ENCODE assay signal across 15 cellular contexts in genomic region chr2:174636979-174637378, GRCh38. TPM values are rescaled to one million over a fixed set of nuclear protein-coding genes. Genes with fewer than 3 reads are reported as not detected.
DNase-seq lines count a peak whose midpoint lies in the region; ATAC-seq and TF ChIP-seq lines count a peak whose summit lies in the region.
"Had no signal": no experiment of that assay in that cellular context is flagged by ENCODE, and none has a peak within 500 bp of the region (broad histone marks: within the 10 kb centered on the region; RNA-seq: fewer than 3 reads in every experiment).

No MANE protein-coding gene starts in this region.

- no peaks in the 10 kb centered on the region for H3K9me3 Mint-ChIP-seq in activated naive CD8-positive, alpha-beta T cell (ENCODE audit: low read depth)

- H3K27ac ChIP-seq in Karpas-422 (ENCODE audit: low read length): 0 out of 2 replicates have a peak overlapping the region, but pooled peaks have one; percentile 14
- H3K27ac ChIP-seq in osteoblast (ENCODE audit: low read depth, low read length): peak overlapping the region; percentile 83
- no peak overlapping the region for H3K27ac ChIP-seq in psoas muscle
- H3K27ac ChIP-seq in A673 (ENCODE audit: low read depth, low read length, poor library complexity, severe bottlenecking): no peak overlapping the region
- H3K27ac ChIP-seq: esophagus muscularis mucosa, testis had no signal

- no peak for ATAC-seq in psoas muscle

- peaks cover 59% of the 10 kb centered on the region for H3K4me1 Mint-ChIP-seq in activated naive CD8-positive, alpha-beta T cell (ENCODE audit: low read depth)

- H3K4me1 ChIP-seq in Karpas-422 (ENCODE audit: low read length): peaks cover 64% of the 10 kb centered on the region
- H3K4me1 ChIP-seq in osteoblast (ENCODE audit: insufficient read depth, low read length): peaks cover 48% of the 10 kb centered on the region
- H3K4me1 ChIP-seq in psoas muscle: no peaks in the 10 kb centered on the region
- H3K4me1 ChIP-seq in A673 (ENCODE audit: insufficient read depth, low read length, poor library complexity, severe bottlenecking): no peaks in the 10 kb centered on the region

- intact Hi-C loops in psoas muscle (cut with DNase I): no loop called here
- intact Hi-C loops in A673 (cut with micrococcal nuclease; ENCODE audit: unreplicated experiment): no loop called here

- H3K36me3 ChIP-seq in Karpas-422 (ENCODE audit: insufficient read depth, low read length): peaks cover 1% of the 10 kb centered on the region
- H3K36me3 ChIP-seq in osteoblast (ENCODE audit: insufficient read depth, low read length): no peaks in the 10 kb centered on the region
- H3K36me3 ChIP-seq in psoas muscle (ENCODE audit: insufficient read depth in 1 of 2, low read depth in 1 of 2): no peaks in the 10 kb centered on the region
- no peaks in the 10 kb centered on the region for H3K36me3 ChIP-seq in A673 (ENCODE audit: insufficient read depth, low read length, poor library complexity, severe bottlenecking)

- peak overlapping the region; percentile 85 for H3K27ac Mint-ChIP-seq in activated naive CD8-positive, alpha-beta T cell

- 45 to 79% (median 75%) methylated on average over 2 of the region's 2 CpGs for WGBS in psoas muscle, 3 donors

- CTCF ChIA-PET in A673 (lab: Charles Lee): no interaction called here

- POLR2A ChIA-PET in A673 (lab: Charles Lee; ENCODE audit: low non-redundant PET): no interaction called here

- H3K4me2 ChIP-seq in Karpas-422 (ENCODE audit: low read depth, low read length, poor library complexity, severe bottlenecking) (no peak overlapping the region), osteoblast (ENCODE audit: insufficient read depth, low read length) (no peak overlapping the region)

- BruUV-seq in A673 (replicated peaks; lab: Mats Ljungman, UMichigan): no TSS peak

- H3K9me3 ChIP-seq in Karpas-422 (ENCODE audit: low read length): no peaks in the 10 kb centered on the region
- no peaks in the 10 kb centered on the region for H3K9me3 ChIP-seq in osteoblast (ENCODE audit: low read depth, low read length)
- no peaks in the 10 kb centered on the region for H3K9me3 ChIP-seq in psoas muscle
- no peaks in the 10 kb centered on the region for H3K9me3 ChIP-seq in A673 (ENCODE audit: low read depth, low read length, poor library complexity, severe bottlenecking)
- H3K9me3 ChIP-seq: esophagus muscularis mucosa, testis had no signal

- peaks cover 48% of the 10 kb centered on the region for H3K79me2 ChIP-seq in Karpas-422 (ENCODE audit: low read length)
- H3K79me2 ChIP-seq in osteoblast (ENCODE audit: insufficient read depth, low read length): peaks cover 49% of the 10 kb centered on the region

- TF ChIP-seq CTCF in osteoblast (IDR thresholded peaks at IDR 0.05; ENCODE audit: extremely low read depth, low read depth, low read length): peak; percentile 35
- TF ChIP-seq CTCF in psoas muscle (IDR thresholded peaks at IDR 0.05): no peak
- TF ChIP-seq CTCF in A673 (conservative IDR thresholded peaks at IDR 0.05; ENCODE audit: low read depth, low read length): no peak

- peaks cover 10% of the 10 kb centered on the region for H3K36me3 Mint-ChIP-seq in activated naive CD8-positive, alpha-beta T cell

- no peaks in the 10 kb centered on the region for H4K20me1 ChIP-seq in Karpas-422 (ENCODE audit: insufficient read depth, low read depth, low read length)
- H4K20me1 ChIP-seq in osteoblast (ENCODE audit: insufficient read depth, low read length): no peaks in the 10 kb centered on the region

- H3K9me2 ChIP-seq in Karpas-422 (replicated peaks; ENCODE audit: insufficient read depth, low read length): no peaks in the 10 kb centered on the region

- DNase-seq in SIG-M5 treated with dmso at 0.1 percent for 504 hours (lab: John Stamatoyannopoulos, UW; ENCODE audit: unreplicated experiment) (peak; percentile 9), SIG-M5 (lab: John Stamatoyannopoulos, UW) (no peak), Karpas-422 (no peak), osteoblast (ENCODE audit: insufficient read length, low spot score, missing footprints) (no peak), psoas muscle (no peak), A673 (ENCODE audit: low spot score) (no peak), NK-92 (lab: John Stamatoyannopoulos, UW; ENCODE audit: unreplicated experiment) (no peak)
- DNase-seq: activated CD4-positive, CD25-positive, alpha-beta regulatory T cell treated with anti-CD3 and anti-CD28 coated beads, Interleukin-2, amount 50 U/mL, for 72 hours; activated gamma-delta T cell; DMS153; KG1; testis had no signal

- H3K27me3 Mint-ChIP-seq in activated naive CD8-positive, alpha-beta T cell: no peaks in the 10 kb centered on the region

- H3K9ac ChIP-seq in Karpas-422 (ENCODE audit: low read length): no peak overlapping the region

- no peak overlapping the region for H3K4me3 ChIP-seq in Karpas-422 (ENCODE audit: low read length)
- H3K4me3 ChIP-seq in osteoblast (ENCODE audit: insufficient read depth, low read length): no peak overlapping the region
- H3K4me3 ChIP-seq in psoas muscle: no peak overlapping the region
- H3K4me3 ChIP-seq in A673 (ENCODE audit: low read depth, low read length, poor library complexity, severe bottlenecking): no peak overlapping the region
- H3K4me3 ChIP-seq: esophagus muscularis mucosa, lung, testis had no signal

- H2AFZ ChIP-seq in Karpas-422 (ENCODE audit: low read length) (no peak overlapping the region), osteoblast (ENCODE audit: low read length) (no peak overlapping the region)

- H3K27me3 ChIP-seq in Karpas-422 (ENCODE audit: low read length) (no peaks in the 10 kb centered on the region), osteoblast (ENCODE audit: insufficient read depth, low read length) (no peaks in the 10 kb centered on the region), psoas muscle (ENCODE audit: insufficient read depth in 3 of 3, low read length in 2 of 3) (no peaks in the 10 kb centered on the region), A673 (replicated peaks; ENCODE audit: insufficient read depth, low read depth, low read length, poor library complexity) (no peaks in the 10 kb centered on the region)
- H3K27me3 ChIP-seq: esophagus muscularis mucosa, testis had no signal

- no peak overlapping the region for H3K4me3 Mint-ChIP-seq in activated naive CD8-positive, alpha-beta T cell

RNA-seq across cellular contexts. Expression of gene WIPF1, which starts 39.4 kb away (rescaled TPM):
- 46.8 and 62.6 TPM in 2 replicates for total RNA-seq in Karpas-422 (2014; rRNA removed; shearing (Covaris generic); ENCODE audit: low replicate concordance)
- total RNA-seq in osteoblast (17.7 and 18.0 TPM in 2 replicates), psoas muscle (10 to 100 TPM in 1 of 4 donors, 1 to 10 TPM in 3; 6.2 to 10.0 (median 8.0) TPM), A673 (2021) (1.1 and 1.7 TPM in 2 replicates)
- 1 to 10 TPM; 3.4 to 3.9 (median 3.4) TPM for polyA plus RNA-seq in psoas muscle

Comparison
In these comparisons a context has a peak if more than half of its experiments do, and no peak if none do; other contexts are left out.
1. H3K27ac ChIP-seq: peak in Karpas-422 (single experiment) and osteoblast (single experiment); none in psoas muscle (single experiment) and A673 (single experiment).